Comparison of ENCODE assay signal across 25 cellular contexts in genomic region chr5:127060470-127060985, GRCh38. TPM values are rescaled to one million over a fixed set of nuclear protein-coding genes. Genes with fewer than 3 reads are reported as not detected.
DNase-seq lines count a peak whose midpoint lies in the region; TF ChIP-seq lines count a peak whose summit lies in the region.
"Had no signal": no experiment of that assay in that cellular context is flagged by ENCODE, and none has a peak within 500 bp of the region (broad histone marks: within the 10 kb centered on the region; RNA-seq: fewer than 3 reads in every experiment).

No MANE protein-coding gene starts in this region.

- H3K79me2 ChIP-seq in Loucy (ENCODE audit: insufficient read depth, low read length) = no peaks in the 10 kb centered on the region
- no peaks in the 10 kb centered on the region for H3K79me2 ChIP-seq in smooth muscle cell (ENCODE audit: low read depth)

- no peaks in the 10 kb centered on the region for H4K20me1 ChIP-seq in Loucy (ENCODE audit: insufficient read depth, low read length, poor library complexity, severe bottlenecking)
- no peaks in the 10 kb centered on the region for H4K20me1 ChIP-seq in smooth muscle cell (ENCODE audit: low read depth)

- H2AFZ ChIP-seq in Loucy (ENCODE audit: low read length) (0 out of 2 replicates have a peak overlapping the region, but pooled peaks have one; percentile 1), smooth muscle cell (ENCODE audit: low read depth) (no peak overlapping the region)

- H3K27me3 ChIP-seq in Loucy (ENCODE audit: insufficient read depth, low read length, poor library complexity, severe bottlenecking) (no peaks in the 10 kb centered on the region), smooth muscle cell (ENCODE audit: low read depth) (no peaks in the 10 kb centered on the region), vagina (no peaks in the 10 kb centered on the region), A673 (replicated peaks; ENCODE audit: insufficient read depth, low read depth, low read length, poor library complexity) (no peaks in the 10 kb centered on the region)
- H3K27me3 ChIP-seq: testis had no signal

- H3K4me3 ChIP-seq in Loucy (ENCODE audit: low read length, poor library complexity, severe bottlenecking) (no peak overlapping the region), choroid plexus epithelial cell (ENCODE audit: low read depth, low read length) (no peak overlapping the region), smooth muscle cell (no peak overlapping the region), vagina (no peak overlapping the region), A673 (ENCODE audit: low read depth, low read length, poor library complexity, severe bottlenecking) (no peak overlapping the region)
- H3K4me3 ChIP-seq: mucosa of descending colon, testis had no signal

- H3K4me1 Mint-ChIP-seq in activated CD4-positive, alpha-beta T cell treated with anti-CD3 and anti-CD28 coated beads, Interleukin-2, amount 10 ng/mL, durations not matched to agents 24 days and 14 days = peaks cover 10% of the 10 kb centered on the region

- H3K4me3 Mint-ChIP-seq in activated CD4-positive, alpha-beta T cell treated with anti-CD3 and anti-CD28 coated beads, Interleukin-2, amount 10 ng/mL, durations not matched to agents 24 days and 14 days = no peak overlapping the region
- H3K4me3 Mint-ChIP-seq: activated naive CD4-positive, alpha-beta T cell treated with anti-CD3 and anti-CD28 coated beads, Interleukin-2, amount 10 ng/mL, durations not matched to agents 7 days and 5 days; CD4-positive, alpha-beta T cell; immature natural killer cell; natural killer cell had no signal

- intact Hi-C loops in activated CD4-positive, alpha-beta T cell treated with anti-CD3 and anti-CD28 coated beads, Interleukin-2, amount 10 ng/mL, durations not matched to agents 24 days and 14 days (cut with micrococcal nuclease) = no loop called here
- intact Hi-C loops in vagina (cut with DNase I) = no loop called here
- intact Hi-C loops in A673 (cut with micrococcal nuclease; ENCODE audit: unreplicated experiment) = no loop called here

- DNase-seq in activated CD4-positive, alpha-beta T cell treated with anti-CD3 and anti-CD28 coated beads, Interleukin-2, amount 10 ng/mL, durations not matched to agents 24 days and 14 days = no peak
- no peak for DNase-seq in activated CD4-positive, alpha-beta T cell treated with anti-CD3 and anti-CD28 coated beads, Interleukin-2, amount 50 U/mL, for 48 hours
- DNase-seq in choroid plexus epithelial cell (ENCODE audit: low read depth) = peak; percentile 8
- no peak for DNase-seq in smooth muscle cell (lab: John Stamatoyannopoulos, UW; ENCODE audit: unreplicated experiment)
- no peak for DNase-seq in vagina (ENCODE audit: extremely low spot score in 2 of 2)
- DNase-seq in COLO668 (lab: John Stamatoyannopoulos, UW; ENCODE audit: unreplicated experiment) = no peak
- no peak for DNase-seq in A673 (ENCODE audit: low spot score)
- DNase-seq: activated naive CD4-positive, alpha-beta T cell treated with anti-CD3 and anti-CD28 coated beads, Interleukin-2, amount 10 ng/mL, durations not matched to agents 7 days and 5 days; AML-193; CD4-positive, alpha-beta T cell; immature natural killer cell; KG1; left colon; mucosa of descending colon; natural killer cell; NCI-H1436; NCI-H2107; NCI-H345; NCI-H69; Right ventricle myocardium superior; stimulated activated naive CD4-positive, alpha-beta T cell; testis had no signal

- POLR2A ChIA-PET in A673 (lab: Charles Lee; ENCODE audit: low non-redundant PET) = no interaction called here

- no peak for TF ChIP-seq POLR2A in vagina (IDR thresholded peaks at IDR 0.05)

- H3K9ac ChIP-seq in Loucy (ENCODE audit: low read depth, low read length, poor library complexity, severe bottlenecking) (no peak overlapping the region), smooth muscle cell (ENCODE audit: low read depth) (no peak overlapping the region)

- H3K27ac ChIP-seq in smooth muscle cell (ENCODE audit: low read depth) (no peak overlapping the region), vagina (no peak overlapping the region), A673 (ENCODE audit: low read depth, low read length, poor library complexity, severe bottlenecking) (no peak overlapping the region)
- H3K27ac ChIP-seq: HL-60, testis, VCaP had no signal

- H3K27ac Mint-ChIP-seq in activated CD4-positive, alpha-beta T cell treated with anti-CD3 and anti-CD28 coated beads, Interleukin-2, amount 10 ng/mL, durations not matched to agents 24 days and 14 days = peak overlapping the region; percentile 12
- H3K27ac Mint-ChIP-seq: activated naive CD4-positive, alpha-beta T cell treated with anti-CD3 and anti-CD28 coated beads, Interleukin-2, amount 10 ng/mL, durations not matched to agents 7 days and 5 days; CD4-positive, alpha-beta T cell had no signal

- no peaks in the 10 kb centered on the region for H3K9me3 Mint-ChIP-seq in activated CD4-positive, alpha-beta T cell treated with anti-CD3 and anti-CD28 coated beads, Interleukin-2, amount 10 ng/mL, durations not matched to agents 24 days and 14 days
- H3K9me3 Mint-ChIP-seq: CD4-positive, alpha-beta T cell; immature natural killer cell; natural killer cell had no signal

- no TSS peak for BruUV-seq in A673 (replicated peaks; lab: Mats Ljungman, UMichigan)

- H3K36me3 Mint-ChIP-seq in activated CD4-positive, alpha-beta T cell treated with anti-CD3 and anti-CD28 coated beads, Interleukin-2, amount 10 ng/mL, durations not matched to agents 24 days and 14 days (ENCODE audit: low read depth) = peaks cover 8% of the 10 kb centered on the region

- CTCF ChIA-PET in A673 (lab: Charles Lee) = no interaction called here

- H3K4me2 ChIP-seq in Loucy (ENCODE audit: low read depth, low read length, poor library complexity, severe bottlenecking) = no peak overlapping the region
- H3K4me2 ChIP-seq in smooth muscle cell = peak overlapping the region; percentile 9

- H3K9me3 ChIP-seq in Loucy (ENCODE audit: insufficient read depth, low read depth, low read length) (no peaks in the 10 kb centered on the region), smooth muscle cell (replicated peaks; ENCODE audit: low read depth) (no peaks in the 10 kb centered on the region), vagina (no peaks in the 10 kb centered on the region), A673 (ENCODE audit: low read depth, low read length, poor library complexity, severe bottlenecking) (no peaks in the 10 kb centered on the region)
- H3K9me3 ChIP-seq: mucosa of descending colon, testis had no signal

- no peaks in the 10 kb centered on the region for H3K9me2 ChIP-seq in Loucy (replicated peaks; ENCODE audit: low read depth, low read length)

- H3F3A ChIP-seq in Loucy (ENCODE audit: low read depth) (no peaks in the 10 kb centered on the region), smooth muscle cell (ENCODE audit: low read depth) (no peaks in the 10 kb centered on the region)

- H3K36me3 ChIP-seq in Loucy (ENCODE audit: insufficient read depth, low read length) (no peaks in the 10 kb centered on the region), smooth muscle cell (ENCODE audit: low read depth) (no peaks in the 10 kb centered on the region), vagina (no peaks in the 10 kb centered on the region), A673 (ENCODE audit: insufficient read depth, low read length, poor library complexity, severe bottlenecking) (no peaks in the 10 kb centered on the region)

- WGBS in smooth muscle cell (ENCODE audit: low lambda C conversion rate) = 46% methylated on average over 1 of the region's 1 CpG

- no peaks in the 10 kb centered on the region for H3K27me3 Mint-ChIP-seq in activated CD4-positive, alpha-beta T cell treated with anti-CD3 and anti-CD28 coated beads, Interleukin-2, amount 10 ng/mL, durations not matched to agents 24 days and 14 days
- H3K27me3 Mint-ChIP-seq: activated naive CD4-positive, alpha-beta T cell treated with anti-CD3 and anti-CD28 coated beads, Interleukin-2, amount 10 ng/mL, durations not matched to agents 7 days and 5 days; CD4-positive, alpha-beta T cell had no signal

- H3K4me1 ChIP-seq in Loucy (ENCODE audit: insufficient read depth, low read length, poor library complexity, severe bottlenecking) (no peaks in the 10 kb centered on the region), smooth muscle cell (ENCODE audit: low read depth) (no peaks in the 10 kb centered on the region), vagina (no peaks in the 10 kb centered on the region), A673 (ENCODE audit: insufficient read depth, low read length, poor library complexity, severe bottlenecking) (no peaks in the 10 kb centered on the region)
- H3K4me1 ChIP-seq: testis had no signal

- TF ChIP-seq CTCF in Loucy (conservative IDR thresholded peaks at IDR 0.05; ENCODE audit: low read length) = no peak
- no peak for TF ChIP-seq CTCF in choroid plexus epithelial cell (conservative IDR thresholded peaks at IDR 0.05; ENCODE audit: low read depth, low read length)
- no peak for TF ChIP-seq CTCF in smooth muscle cell (IDR thresholded peaks at IDR 0.05; ENCODE audit: borderline replicate concordance, insufficient read depth, poor library complexity, severe bottlenecking)
- no peak for TF ChIP-seq CTCF in vagina (IDR thresholded peaks at IDR 0.05)
- no peak for TF ChIP-seq CTCF in A673 (conservative IDR thresholded peaks at IDR 0.05; ENCODE audit: low read depth, low read length)

RNA-seq across cellular contexts. Expression of gene C5orf63, which starts 12.8 kb away (rescaled TPM):
- total RNA-seq in activated CD4-positive, alpha-beta T cell treated with anti-CD3 and anti-CD28 coated beads, Interleukin-2, amount 10 ng/mL, durations not matched to agents 24 days and 14 days = 5.6 and 5.7 TPM in 2 replicates
- total RNA-seq in smooth muscle cell = 0.09 TPM in 1 of 2 replicates, not detected in the other
- 0.84 and 2.1 TPM in 2 replicates for polyA plus RNA-seq in smooth muscle cell
- 0.98 TPM for total RNA-seq in vagina
- total RNA-seq in A673 (2021) = 2.2 and 5.4 TPM in 2 replicates

RNA-seq across cellular contexts. Expression of gene MARCHF3, which starts 30.2 kb away (rescaled TPM):
- 2.3 and 4.2 TPM in 2 replicates for total RNA-seq in activated CD4-positive, alpha-beta T cell treated with anti-CD3 and anti-CD28 coated beads, Interleukin-2, amount 10 ng/mL, durations not matched to agents 24 days and 14 days
- total RNA-seq in smooth muscle cell (6.7 and 30.8 TPM in 2 replicates), vagina (2.0 TPM), A673 (2021) (0.81 and 1.1 TPM in 2 replicates)
- 16.8 and 17.8 TPM in 2 replicates for polyA plus RNA-seq in smooth muscle cell
